In genomic region chr1:40187399-40187798, GRCh38 we compare ENCODE assay signal across 20 cellular contexts. TPM values are rescaled to one million over a fixed set of nuclear protein-coding genes. Genes with fewer than 3 reads are reported as not detected.
DNase-seq lines count a peak whose midpoint lies in the region; ATAC-seq and TF ChIP-seq lines count a peak whose summit lies in the region.
"Had no signal": no experiment of that assay in that cellular context is flagged by ENCODE, and none has a peak within 500 bp of the region (broad histone marks: within the 10 kb centered on the region; RNA-seq: fewer than 3 reads in every experiment).

No MANE protein-coding gene starts in this region.

- no peak overlapping the region for H4K5ac ChIP-seq in mesendoderm (ENCODE audit: low read length)

- H3K27ac ChIP-seq in DOHH2 (ENCODE audit: low read depth, low read length) (no peak overlapping the region), mesendoderm (ENCODE audit: low read depth, low read length) (no peak overlapping the region), stomach (no peak overlapping the region)

- no peaks in the 10 kb centered on the region for H3K9me3 ChIP-seq in DOHH2 (ENCODE audit: control insufficient read depth, insufficient read depth, low read length)
- no peaks in the 10 kb centered on the region for H3K9me3 ChIP-seq in stomach

- no peak overlapping the region for H3K4me3 ChIP-seq in DOHH2 (ENCODE audit: low read length)
- H3K4me3 ChIP-seq in mesendoderm (ENCODE audit: low read length), result no peak overlapping the region
- H3K4me3 ChIP-seq in stomach, result no peak overlapping the region

- H3K4me1 Mint-ChIP-seq in HFFc6 (ENCODE audit: low read depth), result peaks cover 47% of the 10 kb centered on the region
- peaks cover 46% of the 10 kb centered on the region for H3K4me1 Mint-ChIP-seq in activated B cell treated with CpG ODN at 0.5 μM for 24 hours

- DNase-seq in HFFc6 (peak; percentile 28), activated B cell treated with CpG ODN at 0.5 μM for 24 hours (no peak), mesendoderm (peak; percentile 19), H4 (ENCODE audit: low spot score) (no peak), stomach (no peak)
- no peak for DNase-seq in stimulated activated CD4-positive, alpha-beta T cell treated with anti-CD3 and anti-CD28 coated beads, Interleukin-4, amount 100 ng/mL, for 4 hours
- DNase-seq in stimulated activated CD4-positive, alpha-beta T cell treated with anti-CD3 and anti-CD28 coated beads, Interleukin-4, amount 100 ng/mL, for 1 hour, result no peak
- DNase-seq: activated CD4-positive, alpha-beta T cell treated with anti-CD3 and anti-CD28 coated beads, Interleukin-2, amount 10 ng/mL, durations not matched to agents 24 days and 14 days; activated CD8-positive, alpha-beta memory T cell treated with anti-CD3 and anti-CD28 coated beads, Interleukin-2, amount 50 U/mL, for 48 hours; activated naive CD4-positive, alpha-beta T cell; AML-193; aorta; DMS79 treated with DMSO at 0.1 percent for 48 hours; effector memory CD8-positive, alpha-beta T cell; NCI-H1417 treated with DMSO at 0.1 percent for 48 hours; NCI-H2107; NCI-H510A; substantia nigra had no signal

- H3K23ac ChIP-seq in mesendoderm (ENCODE audit: low read length), result no peak overlapping the region

- H3K27me3 Mint-ChIP-seq in HFFc6 (ENCODE audit: insufficient read depth), result no peaks in the 10 kb centered on the region
- no peaks in the 10 kb centered on the region for H3K27me3 Mint-ChIP-seq in activated B cell treated with CpG ODN at 0.5 μM for 24 hours
- H3K27me3 Mint-ChIP-seq: activated CD4-positive, alpha-beta T cell treated with anti-CD3 and anti-CD28 coated beads, Interleukin-2, amount 10 ng/mL, durations not matched to agents 24 days and 14 days; effector memory CD8-positive, alpha-beta T cell had no signal

- H3K36me3 ChIP-seq in DOHH2 (ENCODE audit: control insufficient read depth, low read length) (peaks cover 38% of the 10 kb centered on the region), mesendoderm (ENCODE audit: control insufficient read depth, insufficient read depth, low read length) (no peaks in the 10 kb centered on the region), stomach (peaks cover 11 to 35% (median 33%) of the 10 kb centered on the region in 4 donors)

- H3K4me1 ChIP-seq in DOHH2 (ENCODE audit: control insufficient read depth, low read length), result peaks cover 51% of the 10 kb centered on the region
- no peaks in the 10 kb centered on the region for H3K4me1 ChIP-seq in mesendoderm (ENCODE audit: control insufficient read depth, low read depth, low read length)
- peaks cover 0 to 48% (median 18%) of the 10 kb centered on the region in 4 donors for H3K4me1 ChIP-seq in stomach

- H3K4me2 ChIP-seq in DOHH2 (ENCODE audit: low read length), result peak overlapping the region; percentile 18; the same call in 1 of the 2 replicates
- H3K4me2 ChIP-seq in mesendoderm (ENCODE audit: low read length), result no peak overlapping the region

- H2BK5ac ChIP-seq in mesendoderm (ENCODE audit: low read length), result no peak overlapping the region

- H3K9me3 Mint-ChIP-seq in HFFc6, result no peaks in the 10 kb centered on the region
- H3K9me3 Mint-ChIP-seq in activated B cell treated with CpG ODN at 0.5 μM for 24 hours, result no peaks in the 10 kb centered on the region
- H3K9me3 Mint-ChIP-seq: effector memory CD8-positive, alpha-beta T cell had no signal

- H3K56ac ChIP-seq in mesendoderm (ENCODE audit: low read length), result no peak overlapping the region

- peak overlapping the region; percentile 56 for H3K27ac Mint-ChIP-seq in HFFc6
- H3K27ac Mint-ChIP-seq in activated B cell treated with CpG ODN at 0.5 μM for 24 hours, result peak overlapping the region; percentile 27

- no peak overlapping the region for H3K4ac ChIP-seq in mesendoderm (ENCODE audit: low read depth, low read length)

- peaks cover 13% of the 10 kb centered on the region for H3K79me1 ChIP-seq in mesendoderm (ENCODE audit: low read length)

- CTCF ChIA-PET in activated B cell treated with CpG ODN at 0.5 μM for 24 hours (lab: Charles Lee), result interaction anchor here (0.8 to 1.2 kb wide), 3 partner anchors 34 to 152 kb away, joined by 3 to 5 read pairs (median 4); no protein-coding TSS in a partner anchor

- H4K20me1 ChIP-seq in DOHH2 (ENCODE audit: control insufficient read depth, insufficient read depth, low read depth, low read length), result peaks cover 13% of the 10 kb centered on the region; the same call in 1 of the 2 replicates

- no peak overlapping the region for H3K18ac ChIP-seq in mesendoderm (ENCODE audit: low read length)

- peaks cover 7% of the 10 kb centered on the region; the same call in 1 of the 2 replicates for H3F3A ChIP-seq in DOHH2 (ENCODE audit: control insufficient read depth, insufficient read depth)

- no peak overlapping the region for H2BK15ac ChIP-seq in mesendoderm (replicated peaks; ENCODE audit: low read depth)

- H3K9ac ChIP-seq in mesendoderm (ENCODE audit: low read length), result no peak overlapping the region

- H2BK120ac ChIP-seq in mesendoderm (ENCODE audit: low read depth, low read length), result no peak overlapping the region

- intact Hi-C loops in activated B cell treated with CpG ODN at 0.5 μM for 24 hours (cut with micrococcal nuclease), result loop anchor here (10.0 kb wide), 1 partner anchor 93 kb away; the partner anchor contains the start of gene PPT1
- intact Hi-C loops in stomach (cut with DNase I; ENCODE audit: low total_unique reads), result no loop called here

- H3K4me3 Mint-ChIP-seq in HFFc6 (no peak overlapping the region), activated B cell treated with CpG ODN at 0.5 μM for 24 hours (no peak overlapping the region)

- no CpG with 5 or more reads among the region's 1 CpG for WGBS in mesendoderm (ENCODE audit: extremely low coverage, insufficient coverage, low lambda C conversion rate)
- 28 to 53% (median 36%) methylated on average over 1 of the region's 1 CpG for WGBS in stomach, 5 donors

- no peak for TF ChIP-seq EP300 in stomach (IDR thresholded peaks at IDR 0.05)

- no peak for TF ChIP-seq POLR2A in stomach (IDR thresholded peaks at IDR 0.05)

- H3K36me3 Mint-ChIP-seq in HFFc6 (ENCODE audit: low read depth) (no peaks in the 10 kb centered on the region; the same call in 1 of the 2 replicates), activated B cell treated with CpG ODN at 0.5 μM for 24 hours (ENCODE audit: low read depth) (peaks cover 34% of the 10 kb centered on the region)

- H2AK5ac ChIP-seq in mesendoderm (ENCODE audit: low read length), result no peak overlapping the region

- H3K27me3 ChIP-seq in DOHH2 (ENCODE audit: control insufficient read depth, low read length) (no peaks in the 10 kb centered on the region), mesendoderm (ENCODE audit: insufficient read depth, low read length, poor library complexity) (no peaks in the 10 kb centered on the region), stomach (no peaks in the 10 kb centered on the region)

- POLR2A ChIA-PET in activated B cell treated with CpG ODN at 0.5 μM for 24 hours (lab: Charles Lee), result interaction anchor here (0.6 to 1.0 kb wide), 6 partner anchors 34 to 504 kb away, joined by 3 to 4 read pairs (median 3); partner anchors contain the start of genes NFYC and ZMPSTE24

- H3K79me2 ChIP-seq in DOHH2 (ENCODE audit: control insufficient read depth, low read length), result peaks cover 71% of the 10 kb centered on the region
- H3K79me2 ChIP-seq in mesendoderm (ENCODE audit: control insufficient read depth, insufficient read depth, low read length), result peaks cover 21% of the 10 kb centered on the region

- no peak overlapping the region for H4K8ac ChIP-seq in mesendoderm (ENCODE audit: low read depth, low read length)

- ATAC-seq in activated B cell treated with CpG ODN at 0.5 μM for 24 hours (ENCODE audit: low read depth), result no peak
- ATAC-seq: left lobe of liver had no signal

- no peak for TF ChIP-seq CTCF in DOHH2 (IDR thresholded peaks at IDR 0.05; ENCODE audit: low read depth, low read length, poor library complexity, severe bottlenecking)
- TF ChIP-seq CTCF in HFFc6 (IDR thresholded peaks at IDR 0.05), result no peak
- TF ChIP-seq CTCF in activated B cell treated with CpG ODN at 0.5 μM for 24 hours (IDR thresholded peaks at IDR 0.05), result no peak
- no peak for TF ChIP-seq CTCF in stomach (IDR thresholded peaks at IDR 0.05)

- H3K9me2 ChIP-seq in DOHH2 (replicated peaks; ENCODE audit: control insufficient read depth, low read length), result no peaks in the 10 kb centered on the region

RNA-seq across cellular contexts. Expression of gene RLF, which starts 26.2 kb away (rescaled TPM):
- total RNA-seq in HFFc6 (2021; fragmentation: NEBNext Ultra II Directional; extraction: Animal tissue kit (Norgen Biotek cat#: 25700)), result 10 to 100 TPM in 1 of 6 experiments, 1 to 10 TPM in 5; 7.2 to 10.2 (median 8.8) TPM
- total RNA-seq in activated B cell treated with CpG ODN at 0.5 μM for 24 hours, result 18.1 and 19.2 TPM in 2 replicates
- polyA plus RNA-seq in mesendoderm (2013, experiment 1 of 2), result 7.8 TPM
- 7.9 TPM for polyA plus RNA-seq in mesendoderm (2013, experiment 2 of 2)
- 10.0 and 12.7 TPM in 2 replicates for total RNA-seq in H4 (2014; rRNA removed; shearing (Covaris generic))
- 10 to 100 TPM; 12.3 to 38.7 (median 20.1) TPM for total RNA-seq in stomach
- polyA plus RNA-seq in stomach, result 1 to 10 TPM; 3.1 to 4.1 (median 3.8) TPM

Comparison
In these comparisons a context has a peak if more than half of its experiments do, and no peak if none do; other contexts are left out.
1. DNase-seq: peak in HFFc6 (single experiment) and mesendoderm (single experiment); none in activated B cell treated with CpG ODN at 0.5 μM for 24 hours (single experiment), H4 (single experiment), stimulated activated CD4-positive, alpha-beta T cell treated with anti-CD3 and anti-CD28 coated beads, Interleukin-4, amount 100 ng/mL, for 4 hours (0 of 2), stimulated activated CD4-positive, alpha-beta T cell treated with anti-CD3 and anti-CD28 coated beads, Interleukin-4, amount 100 ng/mL, for 1 hour (single experiment) and stomach (single experiment).